ENCODE assay signal across 21 cellular contexts in genomic region chr7:105846404-105846803, GRCh38.
"Had no signal": no experiment of that assay in that cellular context is flagged by ENCODE, and none has a peak within 500 bp of the region (broad histone marks: within the 10 kb centered on the region; RNA-seq: fewer than 3 reads in every experiment).

No MANE protein-coding gene starts in this region.

- H3K4me3 Mint-ChIP-seq: naive thymus-derived CD8-positive, alpha-beta T cell; stimulated activated naive CD8-positive, alpha-beta T cell treated with anti-CD3 and anti-CD28 coated beads, Interleukin-15, Interleukin-2, amounts not matched to agents 100 ng/mL and 50 ng/mL, for 24 hours; type B pancreatic cell had no signal

- H3K27me3 Mint-ChIP-seq: naive thymus-derived CD8-positive, alpha-beta T cell; stimulated activated naive CD8-positive, alpha-beta T cell treated with anti-CD3 and anti-CD28 coated beads, Interleukin-15, Interleukin-2, amounts not matched to agents 100 ng/mL and 50 ng/mL, for 24 hours; type B pancreatic cell had no signal

- H3K27ac Mint-ChIP-seq: stimulated activated naive CD8-positive, alpha-beta T cell treated with anti-CD3 and anti-CD28 coated beads, Interleukin-15, Interleukin-2, amounts not matched to agents 100 ng/mL and 50 ng/mL, for 24 hours; type B pancreatic cell had no signal

- DNase-seq: heart right ventricle; kidney glomerular epithelial cell; left cardiac atrium; left lung; lower lobe of right lung; mammary epithelial cell; mesenchymal stem cell; naive thymus-derived CD8-positive, alpha-beta T cell; pancreas; posterior cingulate gyrus; retina; right cardiac atrium; stimulated activated CD4-positive, alpha-beta T cell treated with anti-CD3 and anti-CD28 coated beads, Interleukin-12 subunit alpha, Interleukin-12 subunit beta, amount 100 ng/mL, for 4 hours; stimulated activated CD4-positive, alpha-beta T cell treated with anti-CD3 and anti-CD28 coated beads, Interleukin-15, amount 100 ng/mL, for 24 hours; stimulated activated CD4-positive, alpha-beta T cell treated with anti-CD3 and anti-CD28 coated beads, Interleukin-2, amount 100 ng/mL, for 24 hours; stimulated activated CD4-positive, alpha-beta T cell treated with anti-CD3 and anti-CD28 coated beads, Interleukin-4, amount 100 ng/mL, for 1 hour; stimulated activated naive CD4-positive, alpha-beta T cell; uterus had no signal

- ATAC-seq: heart right ventricle; left cardiac atrium; left lung; lower lobe of right lung; naive thymus-derived CD8-positive, alpha-beta T cell; pancreas; right cardiac atrium; sciatic nerve had no signal
